ENCODE assay signal across 15 cellular contexts in the genomic region with DNA sequence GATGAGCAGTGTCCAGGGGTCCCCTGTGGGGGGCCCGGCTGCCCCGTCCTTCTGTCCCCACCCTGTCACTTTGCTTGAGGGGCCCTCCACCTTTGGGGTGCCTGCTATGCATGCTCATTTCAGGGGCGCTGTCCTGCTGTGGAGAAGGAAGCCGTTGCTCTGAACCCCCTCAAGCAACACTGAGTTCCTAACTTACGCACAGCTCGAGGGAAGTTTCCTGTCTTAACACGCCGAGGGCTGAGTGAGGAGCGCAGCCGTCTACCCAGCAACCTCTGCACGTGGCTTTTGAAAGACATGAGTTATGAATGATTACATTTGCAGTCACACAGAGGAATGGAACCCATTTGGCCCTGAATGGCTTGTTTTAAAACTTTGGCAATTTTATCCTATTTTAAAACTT. TPM values are rescaled to one million over a fixed set of nuclear protein-coding genes. Genes with fewer than 3 reads are reported as not detected.
A peak's percentile ranks its signal among the peaks of the same experiment; 100 is the strongest.
DNase-seq lines count a peak whose midpoint lies in the region; ATAC-seq and TF ChIP-seq lines count a peak whose summit lies in the region.
"Had no signal": no experiment of that assay in that cellular context is flagged by ENCODE, and none has a peak within 500 bp of the region (broad histone marks: within the 10 kb centered on the region; RNA-seq: fewer than 3 reads in every experiment).

No MANE protein-coding gene starts in this region.

- H3K4me3 Mint-ChIP-seq in activated CD4-positive, alpha-beta T cell treated with anti-CD3 and anti-CD28 coated beads, Interleukin-2, amount 10 ng/mL, durations not matched to agents 24 days and 14 days, result no peak overlapping the region
- peak overlapping the region in 1 of 3 donors; percentile 51 for H3K4me3 Mint-ChIP-seq in T-cell
- H3K4me3 Mint-ChIP-seq: central memory CD8-positive, alpha-beta T cell; naive B cell had no signal

- CTCF ChIA-PET in T-cell (lab: Charles Lee), result interaction anchor here in 1 of 2 donors (0.7 kb wide), 1 partner anchor 394 kb away, joined by 3 read pairs; no protein-coding TSS in a partner anchor

- intact Hi-C loops in activated CD4-positive, alpha-beta T cell treated with anti-CD3 and anti-CD28 coated beads, Interleukin-2, amount 10 ng/mL, durations not matched to agents 24 days and 14 days (cut with micrococcal nuclease), result no loop called here
- intact Hi-C loops in stomach (cut with DNase I; ENCODE audit: low total_unique reads), result no loop called here

- H3K9me3 Mint-ChIP-seq in activated CD4-positive, alpha-beta T cell treated with anti-CD3 and anti-CD28 coated beads, Interleukin-2, amount 10 ng/mL, durations not matched to agents 24 days and 14 days, result no peaks in the 10 kb centered on the region
- no peaks in the 10 kb centered on the region for H3K9me3 Mint-ChIP-seq in T-cell
- H3K9me3 Mint-ChIP-seq: central memory CD8-positive, alpha-beta T cell; naive B cell had no signal

- TF ChIP-seq CTCF in gastroesophageal sphincter (IDR thresholded peaks at IDR 0.05) (no peak), stomach (IDR thresholded peaks at IDR 0.05) (no peak)

- no peaks in the 10 kb centered on the region for H3K36me3 Mint-ChIP-seq in activated CD4-positive, alpha-beta T cell treated with anti-CD3 and anti-CD28 coated beads, Interleukin-2, amount 10 ng/mL, durations not matched to agents 24 days and 14 days (ENCODE audit: low read depth)
- no peaks in the 10 kb centered on the region for H3K36me3 Mint-ChIP-seq in T-cell
- H3K36me3 Mint-ChIP-seq: naive B cell had no signal

- H3K4me1 Mint-ChIP-seq in activated CD4-positive, alpha-beta T cell treated with anti-CD3 and anti-CD28 coated beads, Interleukin-2, amount 10 ng/mL, durations not matched to agents 24 days and 14 days, result peaks cover 29% of the 10 kb centered on the region
- peaks cover 14 to 22% (median 15%) of the 10 kb centered on the region in 3 donors for H3K4me1 Mint-ChIP-seq in T-cell
- H3K4me1 Mint-ChIP-seq: central memory CD8-positive, alpha-beta T cell had no signal

- H3K27me3 Mint-ChIP-seq in activated CD4-positive, alpha-beta T cell treated with anti-CD3 and anti-CD28 coated beads, Interleukin-2, amount 10 ng/mL, durations not matched to agents 24 days and 14 days, result peaks cover 17% of the 10 kb centered on the region
- peaks cover 12 to 21% of the 10 kb centered on the region in 2 donors for H3K27me3 Mint-ChIP-seq in T-cell

- H3K36me3 ChIP-seq in gastroesophageal sphincter, result peaks cover 0 to 14% of the 10 kb centered on the region in 2 donors
- peaks cover 0 to 10% (median 0%) of the 10 kb centered on the region in 4 donors for H3K36me3 ChIP-seq in stomach
- H3K36me3 ChIP-seq: heart left ventricle, left lung had no signal

- H3K4me1 ChIP-seq in gastroesophageal sphincter (peaks cover 8 to 99% (median 32%) of the 10 kb centered on the region in 3 donors), stomach (peaks cover 0 to 60% (median 32%) of the 10 kb centered on the region in 4 donors)
- H3K4me1 ChIP-seq: left lung had no signal

- H3K4me3 ChIP-seq in gastroesophageal sphincter, result no peak overlapping the region
- H3K4me3 ChIP-seq in stomach, result no peak overlapping the region
- H3K4me3 ChIP-seq: heart left ventricle, left lung had no signal

- no peaks in the 10 kb centered on the region for H3K9me3 ChIP-seq in gastroesophageal sphincter
- no peaks in the 10 kb centered on the region for H3K9me3 ChIP-seq in stomach
- H3K9me3 ChIP-seq: heart left ventricle, left lung had no signal

- H3K27me3 ChIP-seq in gastroesophageal sphincter (no peaks in the 10 kb centered on the region), stomach (no peaks in the 10 kb centered on the region)

- 0% methylated on average over 1 of the region's 11 CpGs for WGBS in gastroesophageal sphincter (ENCODE audit: low coverage in 1 of 2), 2 donors
- 56 to 76% (median 64%) methylated on average over 11 of the region's 11 CpGs for WGBS in stomach, 5 donors

- H3K27ac Mint-ChIP-seq in activated CD4-positive, alpha-beta T cell treated with anti-CD3 and anti-CD28 coated beads, Interleukin-2, amount 10 ng/mL, durations not matched to agents 24 days and 14 days, result no peak overlapping the region
- no peak overlapping the region for H3K27ac Mint-ChIP-seq in T-cell
- H3K27ac Mint-ChIP-seq: naive B cell had no signal

- no peak for TF ChIP-seq EP300 in gastroesophageal sphincter (IDR thresholded peaks at IDR 0.05)
- TF ChIP-seq EP300 in stomach (IDR thresholded peaks at IDR 0.05), result no peak

- no peak for TF ChIP-seq POLR2A in gastroesophageal sphincter (IDR thresholded peaks at IDR 0.05)
- TF ChIP-seq POLR2A in stomach (IDR thresholded peaks at IDR 0.05), result no peak

- ATAC-seq in T-cell (replicated peaks in 1 of 4) (peak; percentile 56 to 79 (median 66)), gastroesophageal sphincter (peak; percentile 31), HG02870 (IDR thresholded peaks at IDR 0.05; ENCODE audit: unreplicated experiment) (no peak)
- ATAC-seq: heart left ventricle, left lung had no signal

- H3K27ac ChIP-seq in gastroesophageal sphincter (peak overlapping the region; percentile 37 to 97 (median 90)), stomach (peak overlapping the region in 3 of 5 donors; percentile 17 to 93 (median 78))
- H3K27ac ChIP-seq: left lung had no signal

- POLR2A ChIA-PET in T-cell (lab: Charles Lee), result no interaction called here

- peak; percentile 67 for DNase-seq in activated CD4-positive, alpha-beta T cell treated with anti-CD3 and anti-CD28 coated beads, Interleukin-2, amount 10 ng/mL, durations not matched to agents 24 days and 14 days
- DNase-seq in activated CD4-positive, alpha-beta T cell treated with anti-CD3 and anti-CD28 coated beads, Interleukin-2, amount 50 U/mL, for 4 hours, result no peak
- DNase-seq in T-cell (peak in 6 of 34 experiments; percentile 7 to 28 (median 14)), stomach (no peak), T-helper 1 cell (no peak), EL (no peak)
- DNase-seq: naive B cell; NCI-H1092; NCI-H2227 treated with DMSO at 0.1 percent for 48 hours; stimulated activated CD4-positive, alpha-beta T cell treated with anti-CD3 and anti-CD28 coated beads, Interleukin-2, amount 100 ng/mL, for 48 hours had no signal

RNA-seq across cellular contexts. Expression of a gene that starts 14.0 kb away (rescaled TPM):
- total RNA-seq in activated CD4-positive, alpha-beta T cell treated with anti-CD3 and anti-CD28 coated beads, Interleukin-2, amount 10 ng/mL, durations not matched to agents 24 days and 14 days, result 17.6 TPM in 2 replicates
- total RNA-seq in T-cell (1 to 10 TPM in 2 of 5 donors, under 1 TPM in 2, not detected in 1; 0.61 to 1.1 (median 0.95) TPM), gastroesophageal sphincter (100 to 1,000 TPM; 213 to 355 (median 286) TPM), stomach (100 to 1,000 TPM in 1 of 5 donors, 10 to 100 TPM in 3, under 1 TPM in 1; 0.87 to 113 (median 31.4) TPM)
- 100 to 1,000 TPM in 1 of 3 donors, 10 to 100 TPM in 2; 14.1 to 101 (median 32.3) TPM for polyA plus RNA-seq in stomach
